Comparison of ENCODE assay signal across 27 cellular contexts in the genomic region with DNA sequence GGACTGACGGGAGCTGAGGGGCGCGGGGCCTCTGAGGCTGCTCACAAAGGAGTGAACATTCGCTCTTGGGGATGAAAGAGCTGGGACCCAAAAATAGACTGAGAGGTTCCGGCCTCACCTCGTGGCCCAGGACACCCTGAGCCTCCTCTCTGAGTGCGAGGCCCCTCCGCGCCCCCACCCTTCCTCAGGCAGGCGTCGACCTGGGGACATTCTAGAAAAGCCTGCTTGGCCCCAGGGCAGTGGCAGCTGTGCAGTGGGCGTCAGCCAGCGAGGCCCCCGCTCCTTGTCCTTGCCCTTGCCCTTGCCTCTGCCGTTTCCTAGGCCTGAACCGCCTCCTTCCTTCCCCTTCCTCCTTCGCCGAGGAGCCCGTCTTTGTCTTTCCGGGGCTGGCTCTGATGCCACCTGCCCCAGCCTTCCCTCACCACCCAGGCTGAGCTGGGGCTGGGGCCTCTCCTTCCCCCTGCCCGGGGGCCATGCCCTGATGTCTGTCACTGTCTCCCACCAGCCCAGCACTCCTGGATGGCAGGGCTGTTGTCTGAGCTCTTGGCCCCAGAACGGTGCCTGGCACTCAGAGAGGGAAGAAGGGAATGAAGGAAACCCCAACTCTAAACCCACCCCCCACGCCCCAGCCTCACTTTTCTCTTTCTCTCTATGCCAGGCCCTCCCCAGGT.
A peak's percentile ranks its signal among the peaks of the same experiment; 100 is the strongest.
DNase-seq lines count a peak whose midpoint lies in the region; ATAC-seq and TF ChIP-seq lines count a peak whose summit lies in the region.
"Had no signal": no experiment of that assay in that cellular context is flagged by ENCODE, and none has a peak within 500 bp of the region (broad histone marks: within the 10 kb centered on the region; RNA-seq: fewer than 3 reads in every experiment).

No MANE protein-coding gene starts in this region.

- ATAC-seq in activated CD4-positive, CD25-positive, alpha-beta regulatory T cell treated with anti-CD3 and anti-CD28 coated beads, Interleukin-2, amount 50 U/mL, for 24 hours, result no peak
- no peak for ATAC-seq in HG03097 (IDR thresholded peaks at IDR 0.05; ENCODE audit: low FRiP score, unreplicated experiment)
- ATAC-seq: gastroesophageal sphincter; stimulated activated naive B cell treated with anti-CD40 and anti-IgM and Interleukin-4, amounts not matched to agents 10 μg/mL and 1 μg/mL and 100 μg/mL, for 72 hours had no signal

- in situ Hi-C loops in GM13977 (cut with MboI; ENCODE audit: low pct_unique_long_range_greater_than_20kb, low sequenced_read_pairs, unreplicated experiment), result no loop called here

- TF ChIP-seq CTCF in lower leg skin (IDR thresholded peaks at IDR 0.05) (no peak), spleen (IDR thresholded peaks at IDR 0.05 in 8 of 11, conservative IDR thresholded peaks at IDR 0.05 in 3 of 11) (no peak), GM13977 (IDR thresholded peaks at IDR 0.05; ENCODE audit: extremely low read depth, insufficient read depth, missing control alignments) (no peak)

- H3K36me3 ChIP-seq in H7 (replicated peaks; ENCODE audit: control insufficient read depth, insufficient read depth, low read length) (no peaks in the 10 kb centered on the region), spleen (no peaks in the 10 kb centered on the region)
- H3K36me3 ChIP-seq: gastroesophageal sphincter, MG63, thyroid gland had no signal

- H3K4me1 ChIP-seq in spleen, result peaks cover 0 to 7% (median 0%) of the 10 kb centered on the region in 6 donors
- H3K4me1 ChIP-seq: gastroesophageal sphincter, thyroid gland had no signal

- H3K4me3 ChIP-seq in H7 (ENCODE audit: insufficient read depth, low read depth, low read length), result no peak overlapping the region
- no peak overlapping the region for H3K4me3 ChIP-seq in lower leg skin (ENCODE audit: low read depth, poor library complexity, severe bottlenecking)
- no peak overlapping the region for H3K4me3 ChIP-seq in spleen
- H3K4me3 ChIP-seq: gastroesophageal sphincter, MG63, thyroid gland had no signal

- H3K27ac ChIP-seq in spleen, result no peak overlapping the region
- H3K27ac ChIP-seq: gastroesophageal sphincter, thyroid gland had no signal

- peak; percentile 24 for DNase-seq in activated CD4-positive, CD25-positive, alpha-beta regulatory T cell treated with anti-CD3 and anti-CD28 coated beads, Interleukin-2, amount 50 U/mL, for 72 hours
- DNase-seq in H7, result peak; percentile 28
- peak; percentile 7 to 78 for DNase-seq in lower leg skin (ENCODE audit: low spot score in 2 of 2)
- peak; percentile 58 for DNase-seq in spleen
- DNase-seq in GM13977 (ENCODE audit: low spot score), result no peak
- DNase-seq in SW 1271 (lab: John Stamatoyannopoulos, UW), result no peak
- DNase-seq: 8988T; activated CD4-positive, alpha-beta T cell treated with anti-CD3 and anti-CD28 coated beads, Interleukin-2, amount 50 U/mL, for 48 hours; activated naive CD4-positive, alpha-beta T cell; activated T-cell treated with anti-CD3 and anti-CD28 coated beads, Interleukin-2, amount 50 U/mL, for 1 hour; AML-193; amniotic stem cell; DMS153; GDM1; HFFc6; hypothalamus; mammary epithelial cell; MG63; NCI-H2029 treated with DMSO at 0.1 percent for 48 hours; NCI-H345; NCI-H774; stimulated activated CD4-positive, alpha-beta T cell treated with anti-CD3 and anti-CD28 coated beads, Interleukin-4, amount 100 ng/mL, for 1 hour; stimulated activated naive B cell treated with anti-CD40 and anti-IgM and Interleukin-4, amounts not matched to agents 10 μg/mL and 1 μg/mL and 100 μg/mL, for 72 hours; thyroid gland had no signal

- TF ChIP-seq POLR2A in lower leg skin (IDR thresholded peaks at IDR 0.05) (no peak), spleen (IDR thresholded peaks at IDR 0.05) (no peak)

- intact Hi-C loops in lower leg skin (cut with DNase I; ENCODE audit: low total_unique reads), result no loop called here
- intact Hi-C loops in spleen (cut with DNase I; ENCODE audit: low total_unique reads), result no loop called here

- H3K27me3 ChIP-seq in H7 (ENCODE audit: control insufficient read depth, insufficient read depth, low read length), result no peaks in the 10 kb centered on the region
- no peaks in the 10 kb centered on the region for H3K27me3 ChIP-seq in spleen (replicated peaks in 1 of 7)
- H3K27me3 ChIP-seq: gastroesophageal sphincter, MG63, thyroid gland had no signal

- H3K9me3 ChIP-seq in spleen, result peaks cover 0 to 8% (median 0%) of the 10 kb centered on the region in 8 donors
- H3K9me3 ChIP-seq: MG63, thyroid gland had no signal

- 57 to 61% methylated on average over 17 to 22 of the region's 23 CpGs for WGBS in lower leg skin, 2 donors
- WGBS in spleen, 5 donors, result 38 to 53% (median 48%) methylated on average over 17 to 23 of the region's 23 CpGs

Comparison
In these comparisons a context has a peak if more than half of its experiments do, and no peak if none do; other contexts are left out.
1. DNase-seq: peak in activated CD4-positive, CD25-positive, alpha-beta regulatory T cell treated with anti-CD3 and anti-CD28 coated beads, Interleukin-2, amount 50 U/mL, for 72 hours (single experiment), H7 (single experiment), lower leg skin (2 of 2) and spleen (single experiment); none in GM13977 (single experiment) and SW 1271 (0 of 2).